Comparison of ENCODE assay signal across 12 cellular contexts in genomic region chr16:3456374-3456773, GRCh38. TPM values are rescaled to one million over a fixed set of nuclear protein-coding genes. Genes with fewer than 3 reads are reported as not detected.
DNase-seq lines count a peak whose midpoint lies in the region; TF ChIP-seq lines count a peak whose summit lies in the region.
"Had no signal": no experiment of that assay in that cellular context is flagged by ENCODE, and none has a peak within 500 bp of the region (broad histone marks: within the 10 kb centered on the region; RNA-seq: fewer than 3 reads in every experiment).

No MANE protein-coding gene starts in this region.

- H3K36me3 Mint-ChIP-seq in activated naive CD4-positive, alpha-beta T cell treated with anti-CD3 and anti-CD28 coated beads for 36 hours (ENCODE audit: low read depth) = peaks cover 1% of the 10 kb centered on the region
- peaks cover 13% of the 10 kb centered on the region for H3K36me3 Mint-ChIP-seq in activated CD4-positive, alpha-beta memory T cell treated with anti-CD3 and anti-CD28 coated beads, Interleukin-2, amount 10 ng/mL, durations not matched to agents 7 days and 5 days (ENCODE audit: low read depth)

- H2AK5ac ChIP-seq in mesendoderm (ENCODE audit: low read length) = no peak overlapping the region

- no peak overlapping the region for H3K18ac ChIP-seq in mesendoderm (ENCODE audit: low read length)

- H3K27ac Mint-ChIP-seq in activated naive CD4-positive, alpha-beta T cell treated with anti-CD3 and anti-CD28 coated beads for 36 hours = peak overlapping the region; percentile 79
- H3K27ac Mint-ChIP-seq in activated CD4-positive, alpha-beta memory T cell treated with anti-CD3 and anti-CD28 coated beads, Interleukin-2, amount 10 ng/mL, durations not matched to agents 7 days and 5 days = peak overlapping the region; percentile 59

- H2BK15ac ChIP-seq in mesendoderm (replicated peaks; ENCODE audit: low read depth) = no peak overlapping the region

- H3K9me3 Mint-ChIP-seq in activated naive CD4-positive, alpha-beta T cell treated with anti-CD3 and anti-CD28 coated beads for 36 hours = no peaks in the 10 kb centered on the region
- no peaks in the 10 kb centered on the region for H3K9me3 Mint-ChIP-seq in activated CD4-positive, alpha-beta memory T cell treated with anti-CD3 and anti-CD28 coated beads, Interleukin-2, amount 10 ng/mL, durations not matched to agents 7 days and 5 days

- CTCF ChIA-PET in activated naive CD4-positive, alpha-beta T cell treated with anti-CD3 and anti-CD28 coated beads for 36 hours (lab: Charles Lee) = interaction anchor here (0.7 kb wide), 1 partner anchor 12 kb away, joined by 5 read pairs; no protein-coding TSS in a partner anchor
- CTCF ChIA-PET in activated CD4-positive, alpha-beta memory T cell treated with anti-CD3 and anti-CD28 coated beads, Interleukin-2, amount 10 ng/mL, durations not matched to agents 7 days and 5 days (lab: Charles Lee) = interaction anchor here (1.5 kb wide), 1 partner anchor 55 kb away, joined by 6 read pairs; the partner anchor contains the start of genes ZNF174 and ZSCAN32

- no peak overlapping the region for H3K4me2 ChIP-seq in mesendoderm (ENCODE audit: low read length)

- H3K9me3 ChIP-seq in testis = no peaks in the 10 kb centered on the region
- no peaks in the 10 kb centered on the region for H3K9me3 ChIP-seq in prostate gland

- POLR2A ChIA-PET in activated CD4-positive, alpha-beta memory T cell treated with anti-CD3 and anti-CD28 coated beads, Interleukin-2, amount 10 ng/mL, durations not matched to agents 7 days and 5 days (lab: Charles Lee) = interaction anchor here (1.0 to 2.4 kb wide), 7 partner anchors 12 to 322 kb away, joined by 3 to 36 read pairs (median 4); partner anchors contain the start of genes NAA60, ZNF174, ZNF213 and ZNF597

- peaks cover 10% of the 10 kb centered on the region for H3K79me1 ChIP-seq in mesendoderm (ENCODE audit: low read length)

- TF ChIP-seq POLR2A in testis (IDR thresholded peaks at IDR 0.05) = no peak
- no peak for TF ChIP-seq POLR2A in prostate gland (IDR thresholded peaks at IDR 0.05)

- TF ChIP-seq CTCF in testis (IDR thresholded peaks at IDR 0.05) (no peak), prostate gland (IDR thresholded peaks at IDR 0.05) (no peak)

- H3K4me3 Mint-ChIP-seq in activated naive CD4-positive, alpha-beta T cell treated with anti-CD3 and anti-CD28 coated beads for 36 hours = peak overlapping the region; percentile 79
- H3K4me3 Mint-ChIP-seq in activated CD4-positive, alpha-beta memory T cell treated with anti-CD3 and anti-CD28 coated beads, Interleukin-2, amount 10 ng/mL, durations not matched to agents 7 days and 5 days = peak overlapping the region; percentile 22

- H3K4me3 ChIP-seq in testis = no peak overlapping the region
- H3K4me3 ChIP-seq in prostate gland = no peak overlapping the region
- H3K4me3 ChIP-seq in mesendoderm (ENCODE audit: low read length) = no peak overlapping the region

- no peak overlapping the region for H2BK120ac ChIP-seq in mesendoderm (ENCODE audit: low read depth, low read length)

- WGBS in testis, 2 donors = 29% methylated on average over 3 of the region's 3 CpGs
- WGBS in prostate gland = 25% methylated on average over 3 of the region's 3 CpGs
- WGBS in mesendoderm (ENCODE audit: extremely low coverage, insufficient coverage, low lambda C conversion rate) = no CpG with 5 or more reads among the region's 3 CpGs

- no peak overlapping the region for H2BK5ac ChIP-seq in mesendoderm (ENCODE audit: low read length)

- peaks cover 34% of the 10 kb centered on the region for H3K4me1 Mint-ChIP-seq in activated naive CD4-positive, alpha-beta T cell treated with anti-CD3 and anti-CD28 coated beads for 36 hours (ENCODE audit: low read depth)
- H3K4me1 Mint-ChIP-seq in activated CD4-positive, alpha-beta memory T cell treated with anti-CD3 and anti-CD28 coated beads, Interleukin-2, amount 10 ng/mL, durations not matched to agents 7 days and 5 days = peaks cover 39% of the 10 kb centered on the region

- H3K4ac ChIP-seq in mesendoderm (ENCODE audit: low read depth, low read length) = no peak overlapping the region

- H3K23ac ChIP-seq in mesendoderm (ENCODE audit: low read length) = no peak overlapping the region

- H4K5ac ChIP-seq in mesendoderm (ENCODE audit: low read length) = no peak overlapping the region

- no peak overlapping the region for H4K8ac ChIP-seq in mesendoderm (ENCODE audit: low read depth, low read length)

- no peak overlapping the region for H3K9ac ChIP-seq in mesendoderm (ENCODE audit: low read length)

- H3K27me3 Mint-ChIP-seq in activated naive CD4-positive, alpha-beta T cell treated with anti-CD3 and anti-CD28 coated beads for 36 hours (ENCODE audit: low read depth) = no peaks in the 10 kb centered on the region
- no peaks in the 10 kb centered on the region for H3K27me3 Mint-ChIP-seq in activated CD4-positive, alpha-beta memory T cell treated with anti-CD3 and anti-CD28 coated beads, Interleukin-2, amount 10 ng/mL, durations not matched to agents 7 days and 5 days

- no peak for DNase-seq in activated naive CD4-positive, alpha-beta T cell treated with anti-CD3 and anti-CD28 coated beads for 36 hours
- DNase-seq in activated naive CD4-positive, alpha-beta T cell (lab: John Stamatoyannopoulos, UW) = no peak
- no peak for DNase-seq in activated CD4-positive, alpha-beta memory T cell treated with anti-CD3 and anti-CD28 coated beads, Interleukin-2, amount 10 ng/mL, durations not matched to agents 7 days and 5 days
- peak; percentile 11 for DNase-seq in inferior parietal cortex (ENCODE audit: extremely low spot score)
- DNase-seq in testis = peak; percentile 76
- DNase-seq in posterior vena cava (ENCODE audit: low spot score) = no peak
- DNase-seq in prostate gland (ENCODE audit: low spot score) = no peak
- no peak for DNase-seq in mesendoderm

- H3K79me2 ChIP-seq in mesendoderm (ENCODE audit: control insufficient read depth, insufficient read depth, low read length) = peaks cover 30% of the 10 kb centered on the region

- H3K36me3 ChIP-seq in testis (ENCODE audit: low read depth, missing control alignments) = no peaks in the 10 kb centered on the region
- H3K36me3 ChIP-seq in prostate gland = no peaks in the 10 kb centered on the region
- no peaks in the 10 kb centered on the region for H3K36me3 ChIP-seq in mesendoderm (ENCODE audit: control insufficient read depth, insufficient read depth, low read length)

- peak overlapping the region; percentile 65 to 95 for H3K27ac ChIP-seq in testis
- H3K27ac ChIP-seq in prostate gland = no peak overlapping the region
- no peak overlapping the region for H3K27ac ChIP-seq in mesendoderm (ENCODE audit: low read depth, low read length)

- no peak overlapping the region for H3K56ac ChIP-seq in mesendoderm (ENCODE audit: low read length)

- H3K27me3 ChIP-seq in testis (no peaks in the 10 kb centered on the region), prostate gland (replicated peaks; ENCODE audit: insufficient read depth) (no peaks in the 10 kb centered on the region), mesendoderm (ENCODE audit: insufficient read depth, low read length, poor library complexity) (no peaks in the 10 kb centered on the region)

- H3K4me1 ChIP-seq in testis (peaks cover 39% of the 10 kb centered on the region), prostate gland (replicated peaks) (peaks cover 21% of the 10 kb centered on the region), mesendoderm (ENCODE audit: control insufficient read depth, low read depth, low read length) (peaks cover 12% of the 10 kb centered on the region)

- intact Hi-C loops in activated naive CD4-positive, alpha-beta T cell treated with anti-CD3 and anti-CD28 coated beads for 36 hours (cut with micrococcal nuclease) = loop anchor here (2.0 to 5.0 kb wide), 3 partner anchors 56 to 268 kb away; partner anchors contain the start of genes NLRC3, OR1F1, ZNF174 and ZSCAN32
- intact Hi-C loops in testis (cut with DNase I; ENCODE audit: low total_unique reads) (no loop called here), posterior vena cava (cut with DNase I) (loop anchor here in 1 of 2 donors (10.0 kb wide), 1 partner anchor 52 kb away; the partner anchor contains the start of genes ZNF174 and ZSCAN32), prostate gland (cut with DNase I) (loop anchor here (2.0 kb wide), 1 partner anchor 192 kb away; no protein-coding TSS in a partner anchor)

RNA-seq across cellular contexts. Expression of gene NAA60, which starts 12.9 kb away (rescaled TPM):
- 10 to 100 TPM; 20.0 to 27.1 TPM for total RNA-seq in activated naive CD4-positive, alpha-beta T cell treated with anti-CD3 and anti-CD28 coated beads for 36 hours
- 10 to 100 TPM; 46.1 to 46.4 TPM for total RNA-seq in activated CD4-positive, alpha-beta memory T cell treated with anti-CD3 and anti-CD28 coated beads, Interleukin-2, amount 10 ng/mL, durations not matched to agents 7 days and 5 days
- total RNA-seq in testis (100 to 1,000 TPM in 1 of 2 donors, 10 to 100 TPM in 1; 99.2 to 120 TPM), posterior vena cava (10 to 100 TPM; 28.3 to 33.6 TPM), prostate gland (10 to 100 TPM; 48.1 to 99.2 TPM)
- polyA plus RNA-seq in testis (ENCODE audit: insufficient read depth, low read depth, low replicate concordance) = 61.8 TPM
- polyA plus RNA-seq in mesendoderm (2013, experiment 1 of 2) = 68.1 TPM
- 67.0 TPM for polyA plus RNA-seq in mesendoderm (2013, experiment 2 of 2)

RNA-seq across cellular contexts. Expression of gene ZNF597, which starts 13.1 kb away (rescaled TPM):
- total RNA-seq in activated naive CD4-positive, alpha-beta T cell treated with anti-CD3 and anti-CD28 coated beads for 36 hours = 1 to 10 TPM; 1.1 TPM
- 1 to 10 TPM; 2.1 to 2.2 TPM for total RNA-seq in activated CD4-positive, alpha-beta memory T cell treated with anti-CD3 and anti-CD28 coated beads, Interleukin-2, amount 10 ng/mL, durations not matched to agents 7 days and 5 days
- total RNA-seq in testis (10 to 100 TPM in 1 of 2 donors, 1 to 10 TPM in 1; 9.1 to 11.0 TPM), posterior vena cava (1 to 10 TPM; 2.5 TPM), prostate gland (1 to 10 TPM; 2.1 to 9.5 TPM)
- polyA plus RNA-seq in testis (ENCODE audit: insufficient read depth, low read depth, low replicate concordance) = 6.9 TPM
- polyA plus RNA-seq in mesendoderm (2013, experiment 1 of 2) = 1.5 TPM
- polyA plus RNA-seq in mesendoderm (2013, experiment 2 of 2) = 1.3 TPM
- total RNA-seq: Daoy had no signal

RNA-seq across cellular contexts. Expression of gene C16orf90, which starts 38.9 kb away (rescaled TPM):
- not detected for total RNA-seq in activated naive CD4-positive, alpha-beta T cell treated with anti-CD3 and anti-CD28 coated beads for 36 hours
- total RNA-seq in activated CD4-positive, alpha-beta memory T cell treated with anti-CD3 and anti-CD28 coated beads, Interleukin-2, amount 10 ng/mL, durations not matched to agents 7 days and 5 days = not detected
- total RNA-seq in testis (10 to 100 TPM; 14.2 to 33.8 TPM), posterior vena cava (not detected), prostate gland (1 to 10 TPM in 1 of 2 donors, not detected in 1; 1.1 TPM)
- 52.1 TPM for polyA plus RNA-seq in testis (ENCODE audit: insufficient read depth, low read depth, low replicate concordance)
- polyA plus RNA-seq in mesendoderm (2013, experiment 1 of 2) = not detected
- not detected for polyA plus RNA-seq in mesendoderm (2013, experiment 2 of 2)
- total RNA-seq: Daoy; pulmonary artery endothelial cell; T-helper 1 cell treated with Interleukin-12 subunit alpha and Interleukin-12 subunit beta and Interleukin-4 antibody, amounts not matched to agents 30 ng/mL and 1 ng/mL, for 36 hours; urinary bladder had no signal
- polyA plus RNA-seq: urinary bladder had no signal

RNA-seq across cellular contexts. Expression of gene CLUAP1, which starts 44.4 kb away (rescaled TPM):
- total RNA-seq in activated naive CD4-positive, alpha-beta T cell treated with anti-CD3 and anti-CD28 coated beads for 36 hours = 10 to 100 TPM; 12.1 to 13.9 TPM
- total RNA-seq in activated CD4-positive, alpha-beta memory T cell treated with anti-CD3 and anti-CD28 coated beads, Interleukin-2, amount 10 ng/mL, durations not matched to agents 7 days and 5 days = 10 to 100 TPM; 21.9 to 24.1 TPM
- total RNA-seq in testis (10 to 100 TPM; 45.2 to 59.5 TPM), posterior vena cava (10 to 100 TPM; 20.9 to 25.8 TPM), prostate gland (10 to 100 TPM; 17.9 to 35.1 TPM)
- 95.7 TPM for polyA plus RNA-seq in testis (ENCODE audit: insufficient read depth, low read depth, low replicate concordance)
- 5.8 TPM for polyA plus RNA-seq in mesendoderm (2013, experiment 1 of 2)
- 5.9 TPM for polyA plus RNA-seq in mesendoderm (2013, experiment 2 of 2)

RNA-seq across cellular contexts. Expression of gene ZNF174, which starts 55.4 kb away (rescaled TPM):
- 1 to 10 TPM; 5.8 to 6.3 TPM for total RNA-seq in activated naive CD4-positive, alpha-beta T cell treated with anti-CD3 and anti-CD28 coated beads for 36 hours
- 10 to 100 TPM; 11.0 to 12.4 TPM for total RNA-seq in activated CD4-positive, alpha-beta memory T cell treated with anti-CD3 and anti-CD28 coated beads, Interleukin-2, amount 10 ng/mL, durations not matched to agents 7 days and 5 days
- 10 to 100 TPM; 18.3 to 23.2 TPM for total RNA-seq in testis
- polyA plus RNA-seq in testis (ENCODE audit: insufficient read depth, low read depth, low replicate concordance) = 19.2 TPM
- total RNA-seq in posterior vena cava = 1 to 10 TPM; 7.1 to 8.2 TPM
- total RNA-seq in prostate gland = 10 to 100 TPM; 11.2 to 19.8 TPM
- 9.1 TPM for polyA plus RNA-seq in mesendoderm (2013, experiment 1 of 2)
- polyA plus RNA-seq in mesendoderm (2013, experiment 2 of 2) = 9.2 TPM

Comparison
In these comparisons a context has a peak if more than half of its experiments do, and no peak if none do; other contexts are left out.
1. DNase-seq: peak in inferior parietal cortex (single experiment) and testis (single experiment); none in activated naive CD4-positive, alpha-beta T cell treated with anti-CD3 and anti-CD28 coated beads for 36 hours (single experiment), activated naive CD4-positive, alpha-beta T cell (0 of 4), activated CD4-positive, alpha-beta memory T cell treated with anti-CD3 and anti-CD28 coated beads, Interleukin-2, amount 10 ng/mL, durations not matched to agents 7 days and 5 days (single experiment), posterior vena cava (single experiment), prostate gland (single experiment) and mesendoderm (single experiment).
2. H3K27ac ChIP-seq: peak in testis (2 of 2); none in prostate gland (0 of 2) and mesendoderm (single experiment).
3. RNA of gene C16orf90, which starts 38.9 kb away (total RNA-seq): 14.2 to 33.8 TPM in testis; 1.1 TPM in prostate gland, not detected in activated naive CD4-positive, alpha-beta T cell treated with anti-CD3 and anti-CD28 coated beads for 36 hours, not detected in activated CD4-positive, alpha-beta memory T cell treated with anti-CD3 and anti-CD28 coated beads, Interleukin-2, amount 10 ng/mL, durations not matched to agents 7 days and 5 days and not detected in posterior vena cava; every median in the first group is over 4 times any median in the second.